In the genomic region with DNA sequence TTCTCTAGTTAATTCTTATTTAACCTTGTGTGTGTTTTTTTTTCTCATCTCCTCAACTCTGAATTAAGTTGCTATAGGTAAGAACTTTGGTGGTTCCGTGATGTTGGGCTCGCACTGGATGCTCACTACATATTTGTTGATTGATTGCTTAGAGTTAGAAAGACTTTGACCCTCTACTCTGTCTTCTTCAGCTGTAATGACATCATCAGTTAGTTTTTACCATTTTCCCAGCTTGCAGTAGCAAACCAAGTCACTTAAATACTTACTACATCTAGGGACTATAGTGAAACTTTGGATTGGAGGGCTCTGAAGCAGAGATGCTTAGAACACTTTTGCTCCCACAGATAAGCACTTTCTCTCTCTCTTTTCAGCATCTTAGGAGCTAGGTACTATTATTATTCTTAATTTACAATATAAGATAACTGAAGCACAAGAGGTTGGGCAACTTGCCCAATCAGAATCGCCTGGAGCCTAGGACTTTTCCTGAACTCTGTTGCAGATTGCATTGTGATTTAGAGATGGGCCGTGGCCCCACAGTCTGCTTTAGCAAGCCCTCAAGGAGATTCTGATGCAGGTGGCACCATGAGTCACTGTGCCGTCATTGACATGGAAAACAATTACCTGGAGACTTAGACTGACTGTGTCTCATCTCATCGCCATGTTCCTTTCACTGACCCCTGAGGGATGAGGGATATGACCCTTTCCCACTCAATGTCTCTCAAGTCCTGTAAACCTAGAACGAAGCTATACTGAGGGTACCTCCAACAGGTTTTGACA, we compare ENCODE assay signal across 23 cellular contexts.
"Had no signal": no experiment of that assay in that cellular context is flagged by ENCODE, and none has a peak within 500 bp of the region (broad histone marks: within the 10 kb centered on the region; RNA-seq: fewer than 3 reads in every experiment).

No MANE protein-coding gene starts in this region.

- H3K27me3 ChIP-seq: brain microvascular endothelial cell, esophagus muscularis mucosa, heart right ventricle, ovary, suprapubic skin, transverse colon, vagina had no signal

- H3K4me2 ChIP-seq: smooth muscle cell had no signal

- H3K36me3 ChIP-seq: brain microvascular endothelial cell, esophagus muscularis mucosa, heart right ventricle, ovary, suprapubic skin, transverse colon, vagina had no signal

- DNase-seq: activated CD4-positive, alpha-beta T cell treated with anti-CD3 and anti-CD28 coated beads, Interleukin-2, amount 10 ng/mL, durations not matched to agents 7 days and 5 days; activated CD8-positive, alpha-beta memory T cell treated with anti-CD3 and anti-CD28 coated beads, Interleukin-2, amount 50 U/mL, for 4 hours; activated effector memory CD4-positive, alpha-beta T cell treated with Interleukin-2 at 50 U/mL for 16 hours; activated naive CD4-positive, alpha-beta T cell treated with anti-CD3 and anti-CD28 coated beads, Interleukin-2, amount 50 U/mL, for 16 hours; activated T-cell treated with anti-CD3 and anti-CD28 coated beads, Interleukin-2, amount 50 U/mL, for 48 hours; aorta; brain microvascular endothelial cell; cerebellar nuclear complex; cortex of kidney; effector CD4-positive, alpha-beta T cell; heart right ventricle; immature natural killer cell; natural killer cell; ovary; stimulated activated CD4-positive, alpha-beta T cell treated with anti-CD3 and anti-CD28 coated beads, Interleukin-4, amount 100 ng/mL, for 1 hour; stimulated activated naive CD8-positive, alpha-beta T cell treated with anti-CD3 and anti-CD28 coated beads, Interleukin-15, amount 100 ng/mL, for 72 hours; T-helper 2 cell; transverse colon had no signal

- H3K27ac ChIP-seq: brain microvascular endothelial cell, esophagus muscularis mucosa, ovary, suprapubic skin, transverse colon, vagina had no signal

- H3K4me3 ChIP-seq: esophagus muscularis mucosa, heart right ventricle, ovary, smooth muscle cell, suprapubic skin, transverse colon, vagina had no signal

- ATAC-seq: natural killer cell; sciatic nerve; stimulated activated naive CD8-positive, alpha-beta T cell treated with anti-CD3 and anti-CD28 coated beads, Interleukin-15, amount 100 ng/mL, for 72 hours had no signal

- H3K9me3 ChIP-seq: esophagus muscularis mucosa, heart right ventricle, ovary, suprapubic skin, transverse colon, vagina had no signal
